ENCODE assay signal across 20 cellular contexts in genomic region chr4:4325321-4325720, GRCh38.
"Had no signal": no experiment of that assay in that cellular context is flagged by ENCODE, and none has a peak within 500 bp of the region (broad histone marks: within the 10 kb centered on the region; RNA-seq: fewer than 3 reads in every experiment).

No MANE protein-coding gene starts in this region.

- H3K27me3 ChIP-seq: colonic mucosa, foreskin keratinocyte, neural progenitor cell, right lobe of liver, spleen, tibial artery, upper lobe of left lung had no signal

- ATAC-seq: foreskin keratinocyte; natural killer cell treated with Interleukin-12 subunit alpha and Interleukin-12 subunit beta and Interleukin-15 and Interleukin-18, amount 100 ng/mL, for 72 hours; right lobe of liver; stimulated activated memory B cell treated with anti-CD40 and anti-IgM and Interleukin-4, amounts not matched to agents 10 μg/mL and 1 μg/mL and 100 μg/mL, for 72 hours had no signal

- H3K4me1 ChIP-seq: colonic mucosa, foreskin keratinocyte, neural progenitor cell, parathyroid adenoma, prostate gland, right lobe of liver, tibial artery, upper lobe of left lung had no signal

- H3K9ac ChIP-seq: neural progenitor cell, parathyroid adenoma had no signal

- H3K9me3 ChIP-seq: colonic mucosa, prostate gland, right lobe of liver, spleen, upper lobe of left lung had no signal

- H3K27ac ChIP-seq: colonic mucosa, foreskin keratinocyte, neural progenitor cell, parathyroid adenoma, prostate gland, tibial artery had no signal

- H3K4me2 ChIP-seq: neural progenitor cell had no signal

- H3K4me3 ChIP-seq: colonic mucosa, neural progenitor cell, prostate gland, right lobe of liver, spleen, tibial artery, upper lobe of left lung had no signal

- H3K79me2 ChIP-seq: parathyroid adenoma had no signal

- DNase-seq: cerebellar nuclear complex; colonic mucosa; dermis blood vessel endothelial cell; erythroblast; foreskin keratinocyte; kidney glomerular epithelial cell; mammary epithelial cell; spleen; stimulated activated CD4-positive, alpha-beta T cell treated with anti-CD3 and anti-CD28 coated beads, Interleukin-15, amount 100 ng/mL, for 24 hours; stimulated activated CD4-positive, alpha-beta T cell treated with anti-CD3 and anti-CD28 coated beads, Interleukin-1b, Interleukin-23, amount 100 ng/mL, for 48 hours; stimulated activated CD4-positive, alpha-beta T cell treated with anti-CD3 and anti-CD28 coated beads, Interleukin-4, amount 100 ng/mL, for 24 hours had no signal

- FAIRE-seq: endothelial cell of umbilical vein had no signal

- H3K36me3 ChIP-seq: colonic mucosa, neural progenitor cell, prostate gland had no signal

- H2AFZ ChIP-seq: neural progenitor cell, parathyroid adenoma had no signal
